Comparison of ENCODE assay signal across 25 cellular contexts in the genomic region with DNA sequence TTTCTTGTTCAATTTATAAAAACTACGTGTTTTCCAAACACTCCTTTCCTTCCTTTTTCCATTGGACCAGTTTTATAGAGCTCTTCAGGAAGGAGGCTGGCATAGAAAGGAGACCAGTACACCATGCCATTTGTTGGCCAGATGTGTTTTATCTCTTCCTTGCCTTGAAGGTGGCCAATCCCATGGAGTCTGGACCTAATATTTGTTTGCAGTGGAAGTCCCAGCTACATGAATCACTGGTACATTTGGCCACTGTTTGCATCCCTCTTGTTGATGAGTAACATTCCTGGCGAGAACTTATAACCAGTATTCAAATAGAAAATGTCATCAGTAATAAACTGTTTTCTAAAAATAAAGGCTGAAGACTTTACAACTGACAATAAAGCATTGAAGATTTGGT.
A peak's percentile ranks its signal among the peaks of the same experiment; 100 is the strongest.
DNase-seq lines count a peak whose midpoint lies in the region; ATAC-seq, FAIRE-seq and TF ChIP-seq lines count a peak whose summit lies in the region.
"Had no signal": no experiment of that assay in that cellular context is flagged by ENCODE, and none has a peak within 500 bp of the region (broad histone marks: within the 10 kb centered on the region; RNA-seq: fewer than 3 reads in every experiment).

No MANE protein-coding gene starts in this region.

- H3K9me3 Mint-ChIP-seq in astrocyte (ENCODE audit: unreplicated experiment): no peaks in the 10 kb centered on the region

- 72 to 82% (median 75%) methylated on average over 2 of the region's 2 CpGs for WGBS in heart left ventricle, 4 donors

- FAIRE-seq in astrocyte (lab: Jason Lieb, UNC): no peak
- FAIRE-seq: A204.1 had no signal

- no peak for ATAC-seq in HG02884 (IDR thresholded peaks at IDR 0.05; ENCODE audit: unreplicated experiment)
- no peak for ATAC-seq in heart left ventricle
- ATAC-seq: body of pancreas; stimulated activated effector memory CD8-positive, alpha-beta T cell treated with anti-CD3 and anti-CD28 coated beads, Interleukin-12 subunit alpha, Interleukin-12 subunit beta, amount 100 ng/mL, for 72 hours; T-helper 17 cell had no signal

- H3K4me2 ChIP-seq in astrocyte (ENCODE audit: low read length): no peak overlapping the region

- peak; percentile 32 for DNase-seq in A172 (ENCODE audit: low spot score)
- DNase-seq in GM04504 (ENCODE audit: low read depth): peak; percentile 59
- peak; percentile 46 for DNase-seq in astrocyte (ENCODE audit: low read depth)
- DNase-seq in fibroblast of pulmonary artery (ENCODE audit: low read depth): peak; percentile 38
- no peak for DNase-seq in NCI-H774 (lab: John Stamatoyannopoulos, UW)
- DNase-seq in hypothalamus (lab: John Stamatoyannopoulos, UW): no peak
- DNase-seq in heart left ventricle: no peak
- DNase-seq: activated CD4-positive, alpha-beta memory T cell treated with anti-CD3 and anti-CD28 coated beads for 36 hours; activated naive CD4-positive, alpha-beta T cell treated with anti-CD3 and anti-CD28 coated beads for 36 hours; activated T-cell treated with anti-CD3 and anti-CD28 coated beads, Interleukin-2, amount 50 U/mL, for 24 hours; body of pancreas; dermis blood vessel endothelial cell; erythroblast; Kasumi-1; kidney glomerular epithelial cell; NCI-H1105; NCI-H2107; NCI-H526 treated with DMSO at 0.1 percent for 48 hours; SIG-M5; stimulated activated CD4-positive, alpha-beta T cell treated with anti-CD3 and anti-CD28 coated beads, Interleukin-15, amount 100 ng/mL, for 24 hours; T-helper 17 cell; thyroid gland had no signal

- no peak overlapping the region for H2AFZ ChIP-seq in astrocyte (ENCODE audit: low read depth, low read length)

- no peak overlapping the region for H3K27ac Mint-ChIP-seq in astrocyte (ENCODE audit: unreplicated experiment)
- H3K27ac Mint-ChIP-seq: activated CD4-positive, alpha-beta memory T cell treated with anti-CD3 and anti-CD28 coated beads for 36 hours; activated naive CD4-positive, alpha-beta T cell treated with anti-CD3 and anti-CD28 coated beads for 36 hours; activated T-cell treated with anti-CD3 and anti-CD28 coated beads, Interleukin-2, amount 50 U/mL, for 24 hours; stimulated activated effector memory CD8-positive, alpha-beta T cell treated with anti-CD3 and anti-CD28 coated beads, Interleukin-12 subunit alpha, Interleukin-12 subunit beta, amount 100 ng/mL, for 72 hours; T-helper 17 cell had no signal

- intact Hi-C loops in heart left ventricle (cut with DNase I): no loop called here

- H3K9me3 ChIP-seq in astrocyte (ENCODE audit: insufficient read depth, low read depth, low read length): no peaks in the 10 kb centered on the region
- no peaks in the 10 kb centered on the region for H3K9me3 ChIP-seq in heart left ventricle
- H3K9me3 ChIP-seq: body of pancreas, thyroid gland had no signal

- H3K4me1 Mint-ChIP-seq in astrocyte (ENCODE audit: low read depth, unreplicated experiment): no peaks in the 10 kb centered on the region
- H3K4me1 Mint-ChIP-seq: stimulated activated effector memory CD8-positive, alpha-beta T cell treated with anti-CD3 and anti-CD28 coated beads, Interleukin-12 subunit alpha, Interleukin-12 subunit beta, amount 100 ng/mL, for 72 hours; T-helper 17 cell had no signal

- TF ChIP-seq POLR2A in heart left ventricle (IDR thresholded peaks at IDR 0.05): no peak

- H3K36me3 ChIP-seq in astrocyte (ENCODE audit: insufficient read depth, low read length) (no peaks in the 10 kb centered on the region), heart left ventricle (no peaks in the 10 kb centered on the region)
- H3K36me3 ChIP-seq: thyroid gland had no signal

- H3K27me3 Mint-ChIP-seq in astrocyte (ENCODE audit: low read depth, unreplicated experiment): no peaks in the 10 kb centered on the region
- H3K27me3 Mint-ChIP-seq: activated CD4-positive, alpha-beta memory T cell treated with anti-CD3 and anti-CD28 coated beads for 36 hours; activated T-cell treated with anti-CD3 and anti-CD28 coated beads, Interleukin-2, amount 50 U/mL, for 24 hours; T-helper 17 cell had no signal

- H3K27me3 ChIP-seq in astrocyte (ENCODE audit: insufficient read depth, low read length) (no peaks in the 10 kb centered on the region), heart left ventricle (no peaks in the 10 kb centered on the region)
- H3K27me3 ChIP-seq: body of pancreas, thyroid gland had no signal

- TF ChIP-seq CTCF in astrocyte (IDR thresholded peaks at IDR 0.05; ENCODE audit: insufficient read depth, low read depth, low read length) (no peak), fibroblast of pulmonary artery (IDR thresholded peaks at IDR 0.05; ENCODE audit: low read length, missing control alignments) (no peak), heart left ventricle (IDR thresholded peaks at IDR 0.05) (no peak)

- H3K79me2 ChIP-seq in astrocyte (ENCODE audit: insufficient read depth, low read length): no peaks in the 10 kb centered on the region

- H3K27ac ChIP-seq in astrocyte (ENCODE audit: low read depth, low read length): no peak overlapping the region
- H3K27ac ChIP-seq in heart left ventricle: no peak overlapping the region
- H3K27ac ChIP-seq: body of pancreas, thyroid gland had no signal

- H3K9ac ChIP-seq in astrocyte (ENCODE audit: low read length): no peak overlapping the region

- no peak overlapping the region for H3K4me3 Mint-ChIP-seq in astrocyte (ENCODE audit: unreplicated experiment)
- H3K4me3 Mint-ChIP-seq: activated CD4-positive, alpha-beta memory T cell treated with anti-CD3 and anti-CD28 coated beads for 36 hours; activated naive CD4-positive, alpha-beta T cell treated with anti-CD3 and anti-CD28 coated beads for 36 hours; activated T-cell treated with anti-CD3 and anti-CD28 coated beads, Interleukin-2, amount 50 U/mL, for 24 hours; stimulated activated effector memory CD8-positive, alpha-beta T cell treated with anti-CD3 and anti-CD28 coated beads, Interleukin-12 subunit alpha, Interleukin-12 subunit beta, amount 100 ng/mL, for 72 hours; T-helper 17 cell had no signal

- H3K4me3 ChIP-seq in astrocyte (ENCODE audit: insufficient read depth, low read depth, low read length): no peak overlapping the region
- H3K4me3 ChIP-seq in fibroblast of pulmonary artery (replicated peaks; ENCODE audit: low read depth, low read length): no peak overlapping the region
- no peak overlapping the region for H3K4me3 ChIP-seq in heart left ventricle
- H3K4me3 ChIP-seq: body of pancreas, thyroid gland had no signal

- H3K36me3 Mint-ChIP-seq in astrocyte (ENCODE audit: low read depth, unreplicated experiment): no peaks in the 10 kb centered on the region
- H3K36me3 Mint-ChIP-seq: activated CD4-positive, alpha-beta memory T cell treated with anti-CD3 and anti-CD28 coated beads for 36 hours; stimulated activated effector memory CD8-positive, alpha-beta T cell treated with anti-CD3 and anti-CD28 coated beads, Interleukin-12 subunit alpha, Interleukin-12 subunit beta, amount 100 ng/mL, for 72 hours had no signal

- H3K4me1 ChIP-seq in astrocyte (ENCODE audit: insufficient read depth, low read length) (no peaks in the 10 kb centered on the region), heart left ventricle (no peaks in the 10 kb centered on the region)
- H3K4me1 ChIP-seq: body of pancreas, thyroid gland had no signal

- no peaks in the 10 kb centered on the region for H4K20me1 ChIP-seq in astrocyte (ENCODE audit: insufficient read depth, low read length)

Comparison
In these comparisons a context has a peak if more than half of its experiments do, and no peak if none do; other contexts are left out.
1. DNase-seq: peak in A172 (single experiment), GM04504 (single experiment), astrocyte (single experiment) and fibroblast of pulmonary artery (single experiment); none in NCI-H774 (single experiment), hypothalamus (0 of 51) and heart left ventricle (0 of 5).